In genomic region chr1:86823821-86824500, GRCh38 we compare ENCODE assay signal across 1 cellular context.
TF ChIP-seq lines count a peak whose summit lies in the region.

No MANE protein-coding gene starts in this region.

TF ChIP-seq in HepG2, 621 proteins besides CTCF, POLR2A, EP300 and RAD21 (continued from another document and continues in another):
- TF ChIP-seq PBX2 (CRISPR knock-in tag; IDR thresholded peaks at IDR 0.05): no peak
- TF ChIP-seq SMAD9 (CRISPR knock-in tag; IDR thresholded peaks at IDR 0.05): no peak
- TF ChIP-seq ZNF430 (CRISPR knock-in tag; IDR thresholded peaks at IDR 0.05): no peak; the same call in 1 of the 2 replicates
- TF ChIP-seq HBP1 (CRISPR knock-in tag; IDR thresholded peaks at IDR 0.05; ENCODE audit: low read depth): no peak
- no peak for TF ChIP-seq ADNP (CRISPR knock-in tag; IDR thresholded peaks at IDR 0.05)
- TF ChIP-seq SP1 (IDR thresholded peaks at IDR 0.05): no peak
- TF ChIP-seq SP1 (CRISPR knock-in tag; IDR thresholded peaks at IDR 0.05): no peak
- no peak for TF ChIP-seq ZNF841 (CRISPR knock-in tag; IDR thresholded peaks at IDR 0.05; ENCODE audit: borderline replicate concordance)
- no peak for TF ChIP-seq RFX1 (IDR thresholded peaks at IDR 0.05)
- no peak for TF ChIP-seq ZNF354B (CRISPR knock-in tag; IDR thresholded peaks at IDR 0.05)
- TF ChIP-seq GTF2F1 (IDR thresholded peaks at IDR 0.05; ENCODE audit: low read length): no peak
- TF ChIP-seq ARNTL (CRISPR knock-in tag; IDR thresholded peaks at IDR 0.05): no peak
- no peak for TF ChIP-seq ZNF446 (CRISPR knock-in tag; IDR thresholded peaks at IDR 0.05)
- TF ChIP-seq TSC22D2 (CRISPR knock-in tag; IDR thresholded peaks at IDR 0.05; ENCODE audit: borderline replicate concordance): no peak
- TF ChIP-seq CEBPZ (IDR thresholded peaks at IDR 0.05; ENCODE audit: low read length): no peak
- TF ChIP-seq ZNF629 (CRISPR knock-in tag; conservative IDR thresholded peaks at IDR 0.05): no peak
- TF ChIP-seq NCOA2 (CRISPR knock-in tag; IDR thresholded peaks at IDR 0.05): peak; percentile 92
- no peak for TF ChIP-seq ZNF891 (CRISPR knock-in tag; IDR thresholded peaks at IDR 0.05)
- TF ChIP-seq ZNF678 (CRISPR knock-in tag; IDR thresholded peaks at IDR 0.05): no peak
- TF ChIP-seq ZHX1 (CRISPR knock-in tag; IDR thresholded peaks at IDR 0.05; ENCODE audit: low read depth): no peak
- no peak for TF ChIP-seq IRF1 (CRISPR knock-in tag; IDR thresholded peaks at IDR 0.05; ENCODE audit: low read depth)
- no peak for TF ChIP-seq CREB3 (CRISPR knock-in tag; IDR thresholded peaks at IDR 0.05)
- no peak for TF ChIP-seq GPBP1L1 (CRISPR knock-in tag; IDR thresholded peaks at IDR 0.05)
- TF ChIP-seq MED8 (CRISPR knock-in tag; IDR thresholded peaks at IDR 0.05; ENCODE audit: insufficient replicate concordance): no peak
- TF ChIP-seq MIER2 (CRISPR knock-in tag; IDR thresholded peaks at IDR 0.05): no peak
- TF ChIP-seq TRAFD1 (CRISPR knock-in tag; IDR thresholded peaks at IDR 0.05; ENCODE audit: borderline replicate concordance): no peak
- TF ChIP-seq THAP11 (CRISPR knock-in tag; IDR thresholded peaks at IDR 0.05): peak; percentile 47
- no peak for TF ChIP-seq ZC3H13 (CRISPR knock-in tag; IDR thresholded peaks at IDR 0.05)
- TF ChIP-seq ZSCAN12 (CRISPR knock-in tag; IDR thresholded peaks at IDR 0.05): no peak
- TF ChIP-seq DDIT3 (CRISPR knock-in tag; IDR thresholded peaks at IDR 0.05): no peak
- TF ChIP-seq NFAT5 (CRISPR knock-in tag; IDR thresholded peaks at IDR 0.05): no peak
- TF ChIP-seq ZNF350 (CRISPR knock-in tag; IDR thresholded peaks at IDR 0.05; ENCODE audit: borderline replicate concordance, low read depth): no peak
- no peak for TF ChIP-seq ZXDC (CRISPR knock-in tag; IDR thresholded peaks at IDR 0.05)
- TF ChIP-seq ZBTB42 (CRISPR knock-in tag; IDR thresholded peaks at IDR 0.05): no peak
- no peak for TF ChIP-seq ZNF564 (CRISPR knock-in tag; IDR thresholded peaks at IDR 0.05)
- no peak for TF ChIP-seq EED (CRISPR knock-in tag; IDR thresholded peaks at IDR 0.05)
- no peak for TF ChIP-seq MAZ (IDR thresholded peaks at IDR 0.05; ENCODE audit: borderline replicate concordance, low read depth, low read length)
- TF ChIP-seq MAZ (CRISPR knock-in tag; IDR thresholded peaks at IDR 0.05; ENCODE audit: low read depth): no peak
- no peak; the same call in 1 of the 2 replicates for TF ChIP-seq ZNF205 (CRISPR knock-in tag; IDR thresholded peaks at IDR 0.05)
- TF ChIP-seq SP2 (CRISPR knock-in tag; IDR thresholded peaks at IDR 0.05): no peak
- TF ChIP-seq SMAD1 (CRISPR knock-in tag; IDR thresholded peaks at IDR 0.05; ENCODE audit: borderline replicate concordance, low read depth): no peak
